ENCODE assay signal across 22 cellular contexts in genomic region chr4:174380699-174381098, GRCh38.
"Had no signal": no experiment of that assay in that cellular context is flagged by ENCODE, and none has a peak within 500 bp of the region (broad histone marks: within the 10 kb centered on the region; RNA-seq: fewer than 3 reads in every experiment).

No MANE protein-coding gene starts in this region.

- H3K9ac ChIP-seq: SK-N-SH had no signal

- H3K36me3 Mint-ChIP-seq: activated naive CD4-positive, alpha-beta T cell treated with anti-CD3 and anti-CD28 coated beads, Interleukin-2, amount 50 U/mL, for 24 hours had no signal

- H3K4me3 Mint-ChIP-seq: activated CD8-positive, alpha-beta T cell treated with anti-CD3 and anti-CD28 coated beads for 36 hours; activated naive CD4-positive, alpha-beta T cell treated with anti-CD3 and anti-CD28 coated beads, Interleukin-2, amount 50 U/mL, for 24 hours had no signal

- H3K9me3 ChIP-seq: breast epithelium, Peyer's patch, SJCRH30, SK-N-SH had no signal

- H3K27ac ChIP-seq: breast epithelium, Peyer's patch, RWPE1, SJCRH30, VCaP had no signal

- H3K4me1 ChIP-seq: breast epithelium, Peyer's patch, SJCRH30 had no signal

- H3K27ac Mint-ChIP-seq: activated CD8-positive, alpha-beta T cell treated with anti-CD3 and anti-CD28 coated beads for 36 hours; activated naive CD4-positive, alpha-beta T cell treated with anti-CD3 and anti-CD28 coated beads, Interleukin-2, amount 50 U/mL, for 24 hours had no signal

- H3K4me1 Mint-ChIP-seq: activated naive CD4-positive, alpha-beta T cell treated with anti-CD3 and anti-CD28 coated beads, Interleukin-2, amount 50 U/mL, for 24 hours had no signal

- ATAC-seq: activated CD8-positive, alpha-beta T cell treated with anti-CD3 and anti-CD28 coated beads for 36 hours had no signal

- H3K4me2 ChIP-seq: SK-N-SH had no signal

- H3K36me3 ChIP-seq: breast epithelium, Peyer's patch, SJCRH30 had no signal

- H3K4me3 ChIP-seq: breast epithelium, Peyer's patch, SJCRH30 had no signal

- DNase-seq: activated CD4-positive, alpha-beta T cell treated with anti-CD3 and anti-CD28 coated beads for 4 hours; activated CD8-positive, alpha-beta memory T cell treated with anti-CD3 and anti-CD28 coated beads, Interleukin-2, amount 50 U/mL, for 48 hours; activated CD8-positive, alpha-beta T cell treated with anti-CD3 and anti-CD28 coated beads for 36 hours; activated effector memory CD4-positive, alpha-beta T cell treated with Interleukin-2 at 50 U/mL for 16 hours; activated naive CD4-positive, alpha-beta T cell; activated T-cell treated with anti-CD3 and anti-CD28 coated beads, Interleukin-2, amount 50 U/mL, for 1 hour; aorta; caudate nucleus; NCI-H1048; NCI-H146; NCI-H187 treated with DMSO at 0.1 percent for 48 hours; NCI-H2081 treated with DMSO at 0.1 percent for 48 hours; NCI-H446; Peyer's patch; Right ventricle myocardium superior; SJCRH30; SK-N-SH; T-helper 1 cell had no signal

- H3K27me3 ChIP-seq: breast epithelium, Peyer's patch, SJCRH30 had no signal

- H3K9me3 Mint-ChIP-seq: activated CD8-positive, alpha-beta T cell treated with anti-CD3 and anti-CD28 coated beads for 36 hours; activated naive CD4-positive, alpha-beta T cell treated with anti-CD3 and anti-CD28 coated beads, Interleukin-2, amount 50 U/mL, for 24 hours had no signal
